Comparison of ENCODE assay signal across 30 cellular contexts in the genomic region with DNA sequence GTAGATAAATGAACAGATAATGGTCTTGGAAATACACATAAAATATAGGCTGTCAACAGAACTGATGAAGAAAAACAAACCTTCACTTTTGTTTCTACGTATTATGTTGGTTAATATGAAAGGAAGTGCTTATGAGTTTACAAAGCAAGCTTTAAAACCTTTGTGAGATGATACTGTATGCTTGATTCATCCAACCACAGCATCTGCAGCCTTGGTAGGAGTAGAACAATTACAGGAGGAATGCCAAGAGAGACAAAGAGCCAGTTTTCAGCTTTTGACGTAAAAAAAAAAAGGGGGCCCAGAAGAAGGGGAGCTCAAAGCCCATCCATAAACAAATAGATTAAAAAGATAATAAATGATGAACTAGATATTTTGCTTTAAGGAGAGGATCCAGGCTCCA. TPM values are rescaled to one million over a fixed set of nuclear protein-coding genes. Genes with fewer than 3 reads are reported as not detected.
"Had no signal": no experiment of that assay in that cellular context is flagged by ENCODE, and none has a peak within 500 bp of the region (broad histone marks: within the 10 kb centered on the region; RNA-seq: fewer than 3 reads in every experiment).

No MANE protein-coding gene starts in this region.

- ATAC-seq: activated CD8-positive, alpha-beta T cell treated with anti-CD3 and anti-CD28 coated beads for 36 hours; activated naive CD8-positive, alpha-beta T cell treated with anti-CD3 and anti-CD28 coated beads, Interleukin-2, amount 50 U/mL, for 24 hours; activated T-cell treated with anti-CD3 and anti-CD28 coated beads, Interleukin-2, amount 50 U/mL, for 4 hours; activated T-helper 17 cell treated with anti-CD3 and anti-CD28 coated beads, Interleukin-2, amount 50 U/mL, for 72 hours; left ventricle myocardium superior; pancreas; psoas muscle; stimulated activated memory B cell treated with anti-CD40 and anti-IgM and Interleukin-4, amounts not matched to agents 10 μg/mL and 1 μg/mL and 100 μg/mL, for 72 hours; stimulated activated naive CD8-positive, alpha-beta T cell treated with anti-CD3 and anti-CD28 coated beads, Interleukin-15, amount 100 ng/mL, for 72 hours had no signal

- H3K4me2 ChIP-seq: smooth muscle cell had no signal

- H3K4me3 Mint-ChIP-seq: activated B cell treated with CpG ODN at 0.5 μM for 24 hours; activated CD8-positive, alpha-beta T cell treated with anti-CD3 and anti-CD28 coated beads for 36 hours; activated naive CD4-positive, alpha-beta T cell treated with anti-CD3 and anti-CD28 coated beads, Interleukin-2, amount 50 U/mL, for 24 hours; activated naive CD8-positive, alpha-beta T cell treated with anti-CD3 and anti-CD28 coated beads, Interleukin-2, amount 50 U/mL, for 24 hours; activated T-cell treated with anti-CD3 and anti-CD28 coated beads, Interleukin-2, amount 50 U/mL, for 4 hours; activated T-helper 17 cell treated with anti-CD3 and anti-CD28 coated beads, Interleukin-2, amount 50 U/mL, for 72 hours; stimulated activated memory B cell treated with anti-CD40 and anti-IgM and Interleukin-4, amounts not matched to agents 10 μg/mL and 1 μg/mL and 100 μg/mL, for 72 hours; stimulated activated naive CD8-positive, alpha-beta T cell treated with anti-CD3 and anti-CD28 coated beads, Interleukin-15, amount 100 ng/mL, for 72 hours; T-helper 2 cell treated with Interferon-gamma antibody and Interleukin-4, amounts not matched to agents 5 μg/mL and 100 μg/mL, for 36 hours had no signal

- H3K4me1 Mint-ChIP-seq: activated B cell treated with CpG ODN at 0.5 μM for 24 hours; activated naive CD4-positive, alpha-beta T cell treated with anti-CD3 and anti-CD28 coated beads, Interleukin-2, amount 50 U/mL, for 24 hours; activated naive CD8-positive, alpha-beta T cell treated with anti-CD3 and anti-CD28 coated beads, Interleukin-2, amount 50 U/mL, for 24 hours; activated T-helper 17 cell treated with anti-CD3 and anti-CD28 coated beads, Interleukin-2, amount 50 U/mL, for 72 hours; stimulated activated memory B cell treated with anti-CD40 and anti-IgM and Interleukin-4, amounts not matched to agents 10 μg/mL and 1 μg/mL and 100 μg/mL, for 72 hours; stimulated activated naive CD8-positive, alpha-beta T cell treated with anti-CD3 and anti-CD28 coated beads, Interleukin-15, amount 100 ng/mL, for 72 hours had no signal

- H3K27ac Mint-ChIP-seq: activated B cell treated with CpG ODN at 0.5 μM for 24 hours; activated CD8-positive, alpha-beta T cell treated with anti-CD3 and anti-CD28 coated beads for 36 hours; activated naive CD4-positive, alpha-beta T cell treated with anti-CD3 and anti-CD28 coated beads, Interleukin-2, amount 50 U/mL, for 24 hours; activated naive CD8-positive, alpha-beta T cell treated with anti-CD3 and anti-CD28 coated beads, Interleukin-2, amount 50 U/mL, for 24 hours; activated T-helper 17 cell treated with anti-CD3 and anti-CD28 coated beads, Interleukin-2, amount 50 U/mL, for 72 hours; stimulated activated memory B cell treated with anti-CD40 and anti-IgM and Interleukin-4, amounts not matched to agents 10 μg/mL and 1 μg/mL and 100 μg/mL, for 72 hours; stimulated activated naive CD8-positive, alpha-beta T cell treated with anti-CD3 and anti-CD28 coated beads, Interleukin-15, amount 100 ng/mL, for 72 hours; T-helper 2 cell treated with Interferon-gamma antibody and Interleukin-4, amounts not matched to agents 5 μg/mL and 100 μg/mL, for 36 hours had no signal

- H3K36me3 ChIP-seq: colonic mucosa, pancreas, right atrium auricular region, transverse colon had no signal

- H3K9me3 Mint-ChIP-seq: activated naive CD8-positive, alpha-beta T cell treated with anti-CD3 and anti-CD28 coated beads, Interleukin-2, amount 50 U/mL, for 24 hours; activated T-cell treated with anti-CD3 and anti-CD28 coated beads, Interleukin-2, amount 50 U/mL, for 4 hours; stimulated activated memory B cell treated with anti-CD40 and anti-IgM and Interleukin-4, amounts not matched to agents 10 μg/mL and 1 μg/mL and 100 μg/mL, for 72 hours; T-helper 2 cell treated with Interferon-gamma antibody and Interleukin-4, amounts not matched to agents 5 μg/mL and 100 μg/mL, for 36 hours had no signal

- H3K27ac ChIP-seq: colonic mucosa, pancreas, psoas muscle, right atrium auricular region, transverse colon had no signal

- H3K4me1 ChIP-seq: colonic mucosa, pancreas, psoas muscle, transverse colon had no signal

- H3K4me3 ChIP-seq: colonic mucosa, pancreas, psoas muscle, right atrium auricular region, smooth muscle cell, transverse colon had no signal

- H3K27me3 ChIP-seq: colonic mucosa, pancreas, right atrium auricular region had no signal

- H3K36me3 Mint-ChIP-seq: activated naive CD4-positive, alpha-beta T cell treated with anti-CD3 and anti-CD28 coated beads, Interleukin-2, amount 50 U/mL, for 24 hours had no signal

- H3K9me3 ChIP-seq: colonic mucosa, pancreas, psoas muscle, right atrium auricular region had no signal

- DNase-seq: activated B cell treated with CpG ODN at 0.5 μM for 24 hours; activated CD4-positive, alpha-beta T cell treated with anti-CD3 and anti-CD28 coated beads, Interleukin-2, amount 50 U/mL, for 1 hour; activated CD8-positive, alpha-beta T cell treated with anti-CD3 and anti-CD28 coated beads for 36 hours; activated naive CD8-positive, alpha-beta T cell treated with anti-CD3 and anti-CD28 coated beads, Interleukin-2, amount 50 U/mL, for 24 hours; activated T-cell treated with anti-CD3 and anti-CD28 coated beads, Interleukin-2, amount 50 U/mL, for 4 hours; amygdala; cerebellar nuclear complex; colonic mucosa; effector memory CD4-positive, alpha-beta T cell; erythroblast; foreskin melanocyte; islet precursor cell; left ventricle myocardium superior; pancreas; psoas muscle; stimulated activated CD4-positive, alpha-beta T cell treated with anti-CD3 and anti-CD28 coated beads, Interleukin-1b, Interleukin-23, amount 100 ng/mL, for 48 hours; stimulated activated CD4-positive, alpha-beta T cell treated with anti-CD3 and anti-CD28 coated beads, Interleukin-4, amount 100 ng/mL, for 4 hours; stimulated activated CD8-positive, alpha-beta memory T cell treated with anti-CD3 and anti-CD28 coated beads, Interleukin-4, amount 100 ng/mL, for 48 hours; stimulated activated naive CD8-positive, alpha-beta T cell treated with anti-CD3 and anti-CD28 coated beads, Interleukin-15, amount 100 ng/mL, for 72 hours; T-helper 1 cell; transverse colon had no signal

RNA-seq across cellular contexts. Expression of a gene that starts 13.3 kb away (rescaled TPM):
- total RNA-seq: activated B cell treated with CpG ODN at 0.5 μM for 24 hours; activated CD8-positive, alpha-beta T cell treated with anti-CD3 and anti-CD28 coated beads for 36 hours; activated T-helper 17 cell treated with anti-CD3 and anti-CD28 coated beads, Interleukin-2, amount 50 U/mL, for 72 hours; dermis microvascular lymphatic vessel endothelial cell; lung microvascular endothelial cell had no signal
- polyA plus RNA-seq: neural cell had no signal
